Comparison of ENCODE assay signal across 26 cellular contexts in the genomic region with DNA sequence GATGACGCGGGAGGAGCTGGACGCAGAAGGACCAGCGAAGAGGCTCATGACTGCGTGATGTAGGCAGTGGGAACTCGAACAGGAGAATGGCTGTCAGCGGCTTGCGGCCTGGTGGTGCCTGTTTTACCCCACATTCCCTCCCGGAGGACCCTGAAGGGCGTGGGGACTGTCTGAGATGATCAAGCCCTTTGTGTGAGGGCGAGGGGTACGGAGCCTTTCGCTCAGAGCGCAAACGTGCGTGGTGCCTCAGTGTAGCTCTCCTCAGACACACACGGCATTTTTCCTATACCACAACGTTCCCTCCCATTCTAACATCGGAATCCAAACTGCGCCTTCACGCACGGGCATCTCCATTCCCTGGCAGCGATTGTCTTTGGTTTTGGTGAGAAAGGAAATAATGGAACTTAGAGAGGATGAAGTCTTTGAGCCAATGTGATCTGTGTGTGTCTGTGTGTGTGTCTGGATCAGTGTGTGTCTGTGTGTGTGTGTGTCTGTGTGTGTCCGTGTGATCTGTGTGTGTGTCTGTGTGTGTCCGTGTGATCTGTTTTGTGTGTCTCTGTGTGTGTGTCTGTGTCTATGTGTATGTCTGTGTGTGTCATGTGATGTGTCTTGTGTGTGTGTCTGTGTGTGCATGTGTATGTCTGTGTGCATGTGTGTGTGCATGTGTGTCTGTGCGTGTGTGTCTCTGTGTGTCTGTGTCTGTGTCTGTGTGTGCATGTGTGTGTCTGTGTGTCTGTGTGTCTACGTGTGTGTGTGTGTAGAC. TPM values are rescaled to one million over a fixed set of nuclear protein-coding genes. Genes with fewer than 3 reads are reported as not detected.
DNase-seq lines count a peak whose midpoint lies in the region; ATAC-seq, FAIRE-seq and TF ChIP-seq lines count a peak whose summit lies in the region.
"Had no signal": no experiment of that assay in that cellular context is flagged by ENCODE, and none has a peak within 500 bp of the region (broad histone marks: within the 10 kb centered on the region; RNA-seq: fewer than 3 reads in every experiment).

No MANE protein-coding gene starts in this region.

- H3K9me3 ChIP-seq in SK-N-SH = no peaks in the 10 kb centered on the region
- H3K9me3 ChIP-seq: adrenal gland, MG63, psoas muscle, suprapubic skin had no signal

- H3K4me1 Mint-ChIP-seq in neural crest cell (peaks cover 20% of the 10 kb centered on the region), T-cell (peaks cover 0 to 12% (median under 1%) of the 10 kb centered on the region in 3 donors)

- H3K27ac Mint-ChIP-seq in neural crest cell (ENCODE audit: unreplicated experiment) = peak overlapping the region; percentile 44
- H3K27ac Mint-ChIP-seq in T-cell = no peak overlapping the region
- H3K27ac Mint-ChIP-seq: activated T-cell treated with anti-CD3 and anti-CD28 coated beads, Interleukin-2, amount 50 U/mL, for 72 hours had no signal

- CTCF ChIA-PET in SK-N-SH (lab: Yijun Ruan, JAX) (interaction anchor here (3.7 kb wide), 1 partner anchor 35 kb away, joined by 17 read pairs; no protein-coding TSS in a partner anchor), T-cell (lab: Charles Lee) (interaction anchor here (0.6 to 1.1 kb wide), 2 partner anchors 38 to 335 kb away, joined by 3 read pairs; no protein-coding TSS in a partner anchor)

- H3K4me2 ChIP-seq in SK-N-SH = no peak overlapping the region

- H3K4me3 Mint-ChIP-seq in neural crest cell = peak overlapping the region; percentile 4
- no peak overlapping the region for H3K4me3 Mint-ChIP-seq in T-cell
- H3K4me3 Mint-ChIP-seq: activated T-cell treated with anti-CD3 and anti-CD28 coated beads, Interleukin-2, amount 50 U/mL, for 72 hours; CD14-positive monocyte had no signal

- DNase-seq in SK-N-SH (peak; percentile 32), H7 (peak; percentile 56), bronchial epithelial cell (ENCODE audit: low read depth) (no peak), neural crest cell (ENCODE audit: low read depth, low spot score) (no peak), Ammon's horn (ENCODE audit: low spot score) (no peak), T-cell (no peak)
- DNase-seq: adrenal gland; DMS53; dorsolateral prefrontal cortex; immature natural killer cell; mammary epithelial cell; MG63; naive thymus-derived CD4-positive, alpha-beta T cell; NCI-H187; NCI-H446 treated with DMSO at 0.1 percent for 48 hours; NK-92 treated with Interleukin-12 subunit alpha and Interleukin-12 subunit beta, amount 100 ng/mL, for 24 hours; RPMI8226 had no signal

- no peak overlapping the region for H2AFZ ChIP-seq in SK-N-SH (ENCODE audit: low read depth)

- H3K36me3 Mint-ChIP-seq in neural crest cell (ENCODE audit: low read depth) (no peaks in the 10 kb centered on the region), T-cell (no peaks in the 10 kb centered on the region)
- H3K36me3 Mint-ChIP-seq: immature natural killer cell had no signal

- no peak for TF ChIP-seq RAD21 in SK-N-SH (IDR thresholded peaks at IDR 0.05; ENCODE audit: low read length)

- H3K9me3 Mint-ChIP-seq in neural crest cell (no peaks in the 10 kb centered on the region), T-cell (no peaks in the 10 kb centered on the region)
- H3K9me3 Mint-ChIP-seq: activated T-cell treated with anti-CD3 and anti-CD28 coated beads, Interleukin-2, amount 50 U/mL, for 72 hours; immature natural killer cell had no signal

- H3K36me3 ChIP-seq in SK-N-SH (replicated peaks in 1 of 2; ENCODE audit: control insufficient read depth in 1 of 2, insufficient read depth in 2 of 2, low read length in 1 of 2) (no peaks in the 10 kb centered on the region), H7 (replicated peaks; ENCODE audit: control insufficient read depth, insufficient read depth, low read length) (no peaks in the 10 kb centered on the region), bronchial epithelial cell (ENCODE audit: control insufficient read depth, insufficient read depth, low read length) (peaks cover 1% of the 10 kb centered on the region)
- H3K36me3 ChIP-seq: adrenal gland, cardiac muscle cell, MG63, suprapubic skin had no signal

- H3K4me1 ChIP-seq in SK-N-SH (ENCODE audit: control insufficient read depth in 1 of 2, insufficient read depth in 2 of 2, low read depth in 1 of 2, low read length in 1 of 2) = peaks cover 0 to 9% of the 10 kb centered on the region in 2 experiments; a peak in 1 of 4 replicates
- H3K4me1 ChIP-seq: adrenal gland, psoas muscle had no signal

- peaks cover 7% of the 10 kb centered on the region for H3F3A ChIP-seq in SK-N-SH (replicated peaks; ENCODE audit: insufficient read depth)

- peak; percentile 99 for FAIRE-seq in bronchial epithelial cell (lab: Jason Lieb, UNC)

- H3K79me2 ChIP-seq in SK-N-SH (ENCODE audit: insufficient read depth) = no peaks in the 10 kb centered on the region

- no peak for TF ChIP-seq EP300 in SK-N-SH (IDR thresholded peaks at IDR 0.05; ENCODE audit: borderline replicate concordance in 1 of 2, low read depth in 1 of 2, low read length in 1 of 2)

- TF ChIP-seq CTCF in SK-N-SH (IDR thresholded peaks at IDR 0.05) (no peak), bronchial epithelial cell (IDR thresholded peaks at IDR 0.05; ENCODE audit: insufficient read depth, low read length, severe bottlenecking) (no peak), neural crest cell (conservative IDR thresholded peaks at IDR 0.05) (no peak)

- no peaks in the 10 kb centered on the region for H3K9me2 ChIP-seq in SK-N-SH

- ATAC-seq in SK-N-SH treated with all-trans-retinoic acid at 6 μM for 48 hours = no peak
- ATAC-seq in T-cell (replicated peaks in 1 of 4) = no peak
- ATAC-seq in GM21529 (IDR thresholded peaks at IDR 0.05; ENCODE audit: unreplicated experiment) = no peak
- ATAC-seq: activated T-cell treated with anti-CD3 and anti-CD28 coated beads, Interleukin-2, amount 50 U/mL, for 72 hours; esophagus mucosa; naive thymus-derived CD4-positive, alpha-beta T cell; psoas muscle had no signal

- no peak overlapping the region for H3K27ac ChIP-seq in SK-N-SH (ENCODE audit: low read depth in 2 of 2, low read length in 1 of 2)
- H3K27ac ChIP-seq: adrenal gland, cardiac muscle cell, dorsolateral prefrontal cortex, psoas muscle, suprapubic skin had no signal

- H3K4me3 ChIP-seq in SK-N-SH (ENCODE audit: low read depth in 2 of 2, low read length in 1 of 2) (no peak overlapping the region), H7 (ENCODE audit: insufficient read depth, low read depth, low read length) (no peak overlapping the region), bronchial epithelial cell (ENCODE audit: low read depth, low read length) (no peak overlapping the region)
- H3K4me3 ChIP-seq: adrenal gland, cardiac muscle cell, dorsolateral prefrontal cortex, MG63, psoas muscle, suprapubic skin had no signal

- POLR2A ChIA-PET in SK-N-SH (lab: Yijun Ruan, JAX) = interaction anchor here (1.4 kb wide), 1 partner anchor 11 kb away, joined by 4 read pairs; no protein-coding TSS in a partner anchor
- POLR2A ChIA-PET in T-cell (lab: Charles Lee) = interaction anchor here in 1 of 2 donors (1.5 kb wide), 1 partner anchor 21 kb away, joined by 3 read pairs; no protein-coding TSS in a partner anchor

- no peaks in the 10 kb centered on the region for H3K27me3 ChIP-seq in SK-N-SH (ENCODE audit: insufficient read depth)
- H3K27me3 ChIP-seq in H7 (ENCODE audit: control insufficient read depth, insufficient read depth, low read length) = no peaks in the 10 kb centered on the region
- no peaks in the 10 kb centered on the region for H3K27me3 ChIP-seq in bronchial epithelial cell (ENCODE audit: control insufficient read depth, insufficient read depth, low read length)
- H3K27me3 ChIP-seq: cardiac muscle cell, MG63 had no signal

- 93% methylated on average over 27 of the region's 27 CpGs for WGBS in SK-N-SH (ENCODE audit: low lambda C conversion rate)

- peaks cover 9% of the 10 kb centered on the region for H3K27me3 Mint-ChIP-seq in neural crest cell (ENCODE audit: low read depth)
- H3K27me3 Mint-ChIP-seq in T-cell = no peaks in the 10 kb centered on the region
- H3K27me3 Mint-ChIP-seq: naive thymus-derived CD4-positive, alpha-beta T cell had no signal

- no peak overlapping the region for H3K9ac ChIP-seq in SK-N-SH

- H4K20me1 ChIP-seq in SK-N-SH (ENCODE audit: insufficient read depth) = 0 out of 2 replicates have a peak, but pooled peaks cover 4% of the 10 kb centered on the region

RNA-seq across cellular contexts. Expression of a gene that starts 5.3 kb away (rescaled TPM):
- 0.07 and 0.13 TPM in 2 replicates for polyA plus RNA-seq in SK-N-SH (2012; rRNA removed)
- 0.06 and 0.16 TPM in 2 replicates for polyA plus RNA-seq in SK-N-SH (2012; cell fraction: cytosol; rRNA removed)
- 0.26 and 0.27 TPM in 2 replicates for polyA plus RNA-seq in SK-N-SH (2012; cell fraction: nucleus; rRNA removed)
- 0.14 and 0.30 TPM in 2 replicates for total RNA-seq in H7 (2014; rRNA removed; shearing (Covaris generic))
- total RNA-seq in bronchial epithelial cell (59.5 and 107 TPM in 2 replicates), neural crest cell (not detected in 2 replicates), T-cell (under 1 TPM; 0.15 to 0.47 (median 0.23) TPM)
- total RNA-seq: cardiac muscle cell had no signal

RNA-seq across cellular contexts. Expression of a gene that starts 11.3 kb away (rescaled TPM):
- polyA plus RNA-seq in SK-N-SH (2012; rRNA removed) = 20.0 and 71.4 TPM in 2 replicates
- polyA plus RNA-seq in SK-N-SH (2012; cell fraction: cytosol; rRNA removed) = 45.7 and 81.9 TPM in 2 replicates
- polyA plus RNA-seq in SK-N-SH (2012; cell fraction: nucleus; rRNA removed) = 48.9 and 78.6 TPM in 2 replicates
- 79.7 and 94.2 TPM in 2 replicates for total RNA-seq in H7 (2014; rRNA removed; shearing (Covaris generic))
- total RNA-seq in bronchial epithelial cell (21.9 and 35.6 TPM in 2 replicates), neural crest cell (193 and 201 TPM in 2 replicates), T-cell (100 to 1,000 TPM; 147 to 320 (median 300) TPM)

RNA-seq across cellular contexts. Expression of a gene that starts 15.7 kb away (rescaled TPM):
- polyA plus RNA-seq in SK-N-SH (2012; rRNA removed) = not detected in 2 replicates
- polyA plus RNA-seq in SK-N-SH (2012; cell fraction: cytosol; rRNA removed) = not detected in 2 replicates
- polyA plus RNA-seq in SK-N-SH (2012; cell fraction: nucleus; rRNA removed) = 0.05 TPM in 1 of 2 replicates, not detected in the other
- 0.21 and 0.33 TPM in 2 replicates for total RNA-seq in H7 (2014; rRNA removed; shearing (Covaris generic))
- 0.13 and 0.79 TPM in 2 replicates for total RNA-seq in bronchial epithelial cell
- total RNA-seq in neural crest cell = not detected in 2 replicates
- total RNA-seq in T-cell = not detected
- total RNA-seq: A172; activated T-cell treated with anti-CD3 and anti-CD28 coated beads, Interleukin-2, amount 50 U/mL, for 72 hours; adrenal gland; cardiac muscle cell; dorsolateral prefrontal cortex; psoas muscle had no signal
- polyA plus RNA-seq: adrenal gland; cardiac muscle cell; CD14-positive monocyte; immature natural killer cell; naive thymus-derived CD4-positive, alpha-beta T cell; psoas muscle had no signal

RNA-seq across cellular contexts. Expression of a gene that starts 22.1 kb away (rescaled TPM):
- 4.5 and 5.5 TPM in 2 replicates for polyA plus RNA-seq in SK-N-SH (2012; rRNA removed)
- polyA plus RNA-seq in SK-N-SH (2012; cell fraction: cytosol; rRNA removed) = 2.0 and 3.3 TPM in 2 replicates
- polyA plus RNA-seq in SK-N-SH (2012; cell fraction: nucleus; rRNA removed) = 13.7 and 16.2 TPM in 2 replicates
- 6.4 and 8.0 TPM in 2 replicates for total RNA-seq in H7 (2014; rRNA removed; shearing (Covaris generic))
- 0.26 and 0.90 TPM in 2 replicates for total RNA-seq in bronchial epithelial cell
- 1.5 and 1.9 TPM in 2 replicates for total RNA-seq in neural crest cell
- 1 to 10 TPM in 2 of 5 donors, under 1 TPM in 3; 0.38 to 1.8 (median 0.70) TPM for total RNA-seq in T-cell
- polyA plus RNA-seq: CD14-positive monocyte, immature natural killer cell had no signal

RNA-seq across cellular contexts. Expression of a gene that starts 33.0 kb away (rescaled TPM):
- 9.2 and 16.5 TPM in 2 replicates for polyA plus RNA-seq in SK-N-SH (2012; rRNA removed)
- 14.3 and 20.1 TPM in 2 replicates for polyA plus RNA-seq in SK-N-SH (2012; cell fraction: cytosol; rRNA removed)
- 21.6 and 29.5 TPM in 2 replicates for polyA plus RNA-seq in SK-N-SH (2012; cell fraction: nucleus; rRNA removed)
- total RNA-seq in H7 (2014; rRNA removed; shearing (Covaris generic)) = 30.7 and 37.1 TPM in 2 replicates
- total RNA-seq in bronchial epithelial cell = 1.1 and 1.9 TPM in 2 replicates
- total RNA-seq in neural crest cell = 4.5 and 4.6 TPM in 2 replicates
- total RNA-seq in T-cell = 1 to 10 TPM in 3 of 5 donors, under 1 TPM in 2; 0.50 to 3.1 (median 1.1) TPM
- polyA plus RNA-seq: CD14-positive monocyte, immature natural killer cell had no signal

Comparison
In these comparisons a context has a peak if more than half of its experiments do, and no peak if none do; other contexts are left out.
1. DNase-seq: peak in SK-N-SH (single experiment) and H7 (single experiment); none in bronchial epithelial cell (single experiment), neural crest cell (single experiment), Ammon's horn (single experiment) and T-cell (0 of 34).
2. RNA of a gene that starts 5.3 kb away (total RNA-seq): 59.5 to 107 TPM in bronchial epithelial cell; 0.15 to 0.47 TPM in T-cell, 0.14 to 0.30 TPM in H7 and not detected in neural crest cell; every median in the first group is over 10 times any median in the second.